8 cellular contexts compared by ENCODE assay signal in genomic region chr12:90945070-90945649, GRCh38. TPM values are rescaled to one million over a fixed set of nuclear protein-coding genes. Genes with fewer than 3 reads are reported as not detected.
DNase-seq lines count a peak whose midpoint lies in the region; ATAC-seq and TF ChIP-seq lines count a peak whose summit lies in the region.

No MANE protein-coding gene starts in this region.

- H3K4me1 Mint-ChIP-seq in CD14-positive monocyte (no peaks in the 10 kb centered on the region), progenitor cell of endocrine pancreas (ENCODE audit: low read depth) (peaks cover 5% of the 10 kb centered on the region)

- H3K27me3 ChIP-seq in dorsolateral prefrontal cortex: no peaks in the 10 kb centered on the region

- no peaks in the 10 kb centered on the region for H3K9me3 Mint-ChIP-seq in CD14-positive monocyte
- H3K9me3 Mint-ChIP-seq in progenitor cell of endocrine pancreas (ENCODE audit: low read depth): peaks cover 6% of the 10 kb centered on the region

- H3K27ac Mint-ChIP-seq in CD14-positive monocyte (no peak overlapping the region), progenitor cell of endocrine pancreas (no peak overlapping the region)

- H3K27ac ChIP-seq in dorsolateral prefrontal cortex (no peak overlapping the region), coronary artery (no peak overlapping the region)

- H3K4me3 Mint-ChIP-seq in CD14-positive monocyte: no peak overlapping the region
- no peak overlapping the region for H3K4me3 Mint-ChIP-seq in progenitor cell of endocrine pancreas (ENCODE audit: low read depth)

- intact Hi-C loops in CD14-positive monocyte (cut with micrococcal nuclease): no loop called here
- intact Hi-C loops in dorsolateral prefrontal cortex (cut with DNase I): loop anchor here in 1 of 2 donors (10.0 kb wide), 1 partner anchor 1400 kb away; no protein-coding TSS in a partner anchor

- TF ChIP-seq CTCF in CD14-positive monocyte (IDR thresholded peaks at IDR 0.05) (peak; percentile 39), dorsolateral prefrontal cortex (IDR thresholded peaks at IDR 0.05 in 54 of 56, conservative IDR thresholded peaks at IDR 0.05 in 2 of 56; ENCODE audit: low read depth in 1 of 56, partially characterized antibody in 56 of 56) (peak; percentile 30 to 74 (median 52)), progenitor cell of endocrine pancreas (IDR thresholded peaks at IDR 0.05; ENCODE audit: unreplicated experiment) (peak; percentile 65), coronary artery (IDR thresholded peaks at IDR 0.05) (no peak)

- ATAC-seq in GM18907 (IDR thresholded peaks at IDR 0.05; ENCODE audit: unreplicated experiment) (peak; percentile 84), HG03175 (IDR thresholded peaks at IDR 0.05; ENCODE audit: unreplicated experiment) (peak; percentile 67)

- H3K4me3 ChIP-seq in dorsolateral prefrontal cortex: no peak overlapping the region
- H3K4me3 ChIP-seq in coronary artery: no peak overlapping the region

- H3K27me3 Mint-ChIP-seq in CD14-positive monocyte (ENCODE audit: low read depth in 3 of 3): no peaks in the 10 kb centered on the region
- H3K27me3 Mint-ChIP-seq in progenitor cell of endocrine pancreas: no peaks in the 10 kb centered on the region

- DNase-seq in CD14-positive monocyte (ENCODE audit: low spot score) (no peak), NCI-H82 treated with DMSO at 0.1 percent for 48 hours (lab: John Stamatoyannopoulos, UW; ENCODE audit: unreplicated experiment) (peak; percentile 8), dorsolateral prefrontal cortex (no peak), progenitor cell of endocrine pancreas (ENCODE audit: low spot score, unreplicated experiment) (no peak), coronary artery (ENCODE audit: low spot score) (no peak), islet precursor cell (no peak)

- H3K36me3 Mint-ChIP-seq in CD14-positive monocyte: no peaks in the 10 kb centered on the region
- H3K36me3 Mint-ChIP-seq in progenitor cell of endocrine pancreas (ENCODE audit: insufficient read depth): no peaks in the 10 kb centered on the region

RNA-seq across cellular contexts. Expression of gene CCER1, which starts 9.8 kb away (rescaled TPM):
- polyA plus RNA-seq in CD14-positive monocyte: not detected
- total RNA-seq in dorsolateral prefrontal cortex (not detected), progenitor cell of endocrine pancreas (not detected in 2 replicates)

RNA-seq across cellular contexts. Expression of gene EPYC, which starts 59.6 kb away (rescaled TPM):
- polyA plus RNA-seq in CD14-positive monocyte: not detected
- total RNA-seq in dorsolateral prefrontal cortex: not detected
- not detected in 2 replicates for total RNA-seq in progenitor cell of endocrine pancreas
